Comparison of ENCODE assay signal across 8 cellular contexts in genomic region chr19:35673121-35673804, GRCh38. TPM values are rescaled to one million over a fixed set of nuclear protein-coding genes. Genes with fewer than 3 reads are reported as not detected.
DNase-seq lines count a peak whose midpoint lies in the region; ATAC-seq and TF ChIP-seq lines count a peak whose summit lies in the region.

No MANE protein-coding gene starts in this region.

- intact Hi-C loops in CD4-positive, alpha-beta memory T cell (cut with micrococcal nuclease) = no loop called here
- intact Hi-C loops in activated CD8-positive, alpha-beta T cell treated with anti-CD3 and anti-CD28 coated beads for 36 hours (cut with micrococcal nuclease) = no loop called here
- intact Hi-C loops in vagina (cut with DNase I) = no loop called here

- TF ChIP-seq CTCF in activated CD8-positive, alpha-beta T cell treated with anti-CD3 and anti-CD28 coated beads for 36 hours (IDR thresholded peaks at IDR 0.05) = no peak
- TF ChIP-seq CTCF in epithelial cell of esophagus (IDR thresholded peaks at IDR 0.05; ENCODE audit: insufficient read depth, low read depth, low read length, missing control alignments) (no peak), vagina (IDR thresholded peaks at IDR 0.05) (no peak)

- peak; percentile 15 to 63 (median 24) for DNase-seq in CD4-positive, alpha-beta memory T cell
- peak; percentile 84 for DNase-seq in activated CD8-positive, alpha-beta T cell treated with anti-CD3 and anti-CD28 coated beads for 36 hours
- peak; percentile 69 for DNase-seq in epithelial cell of esophagus (ENCODE audit: low read depth)
- peak; percentile 81 for DNase-seq in natural killer cell treated with Interleukin-12 subunit alpha and Interleukin-12 subunit beta and Interleukin-15 and Interleukin-18, amount 100 ng/mL, for 72 hours (ENCODE audit: low spot score)
- DNase-seq in vagina (ENCODE audit: extremely low spot score in 2 of 2) = no peak

- no peaks in the 10 kb centered on the region for H3K36me3 Mint-ChIP-seq in CD4-positive, alpha-beta memory T cell
- no peaks in the 10 kb centered on the region for H3K36me3 Mint-ChIP-seq in activated CD8-positive, alpha-beta T cell treated with anti-CD3 and anti-CD28 coated beads for 36 hours (ENCODE audit: low read depth)
- no peaks in the 10 kb centered on the region for H3K36me3 Mint-ChIP-seq in natural killer cell treated with Interleukin-12 subunit alpha and Interleukin-12 subunit beta and Interleukin-15 and Interleukin-18, amount 100 ng/mL, for 72 hours

- peak overlapping the region in 1 of 2 donors; percentile 12 for H3K4me3 ChIP-seq in CD4-positive, alpha-beta memory T cell (ENCODE audit: low read length in 2 of 2)
- H3K4me3 ChIP-seq in epithelial cell of esophagus (ENCODE audit: low read length) = no peak overlapping the region
- peak overlapping the region; percentile 14 for H3K4me3 ChIP-seq in vagina

- no peak for TF ChIP-seq POLR2A in vagina (IDR thresholded peaks at IDR 0.05)

- H3K27ac Mint-ChIP-seq in CD4-positive, alpha-beta memory T cell = peak overlapping the region; percentile 43 to 71 (median 58)
- H3K27ac Mint-ChIP-seq in activated CD8-positive, alpha-beta T cell treated with anti-CD3 and anti-CD28 coated beads for 36 hours = peak overlapping the region; percentile 60
- no peak overlapping the region for H3K27ac Mint-ChIP-seq in natural killer cell treated with Interleukin-12 subunit alpha and Interleukin-12 subunit beta and Interleukin-15 and Interleukin-18, amount 100 ng/mL, for 72 hours

- no peak for TF ChIP-seq RAD21 in Ishikawa (IDR thresholded peaks at IDR 0.05; ENCODE audit: low read depth)

- ATAC-seq in activated CD8-positive, alpha-beta T cell treated with anti-CD3 and anti-CD28 coated beads for 36 hours = peak; percentile 91
- peak; percentile 94 for ATAC-seq in natural killer cell treated with Interleukin-12 subunit alpha and Interleukin-12 subunit beta and Interleukin-15 and Interleukin-18, amount 100 ng/mL, for 72 hours
- ATAC-seq in HG03097 (IDR thresholded peaks at IDR 0.05; ENCODE audit: low FRiP score, unreplicated experiment) (no peak), HG03045 (IDR thresholded peaks at IDR 0.05; ENCODE audit: unreplicated experiment) (no peak)

- H3K36me3 ChIP-seq in CD4-positive, alpha-beta memory T cell (ENCODE audit: insufficient read depth, low read length) = no peaks in the 10 kb centered on the region
- H3K36me3 ChIP-seq in vagina = no peaks in the 10 kb centered on the region

- TF ChIP-seq EP300 in Ishikawa (IDR thresholded peaks at IDR 0.05; ENCODE audit: borderline replicate concordance) = no peak

- H3K27ac ChIP-seq in CD4-positive, alpha-beta memory T cell (ENCODE audit: low read depth, low read length) = no peak overlapping the region
- no peak overlapping the region for H3K27ac ChIP-seq in vagina

- POLR2A ChIA-PET in CD4-positive, alpha-beta memory T cell (lab: Charles Lee; ENCODE audit: partially characterized antibody) = interaction anchor here (0.5 to 1.4 kb wide), 5 partner anchors 11 to 257 kb away, joined by 3 to 9 read pairs (median 3); partner anchors contain the start of gene COX6B1
- POLR2A ChIA-PET in activated CD8-positive, alpha-beta T cell treated with anti-CD3 and anti-CD28 coated beads for 36 hours (lab: Charles Lee) = interaction anchor here (0.8 to 2.9 kb wide), 4 partner anchors 12 to 145 kb away, joined by 3 to 7 read pairs (median 4); partner anchors contain the start of genes COX6B1 and ETV2

- H3K9me3 ChIP-seq in CD4-positive, alpha-beta memory T cell (ENCODE audit: control insufficient read depth in 1 of 2, low read length in 2 of 2) = no peaks in the 10 kb centered on the region
- no peaks in the 10 kb centered on the region for H3K9me3 ChIP-seq in vagina

- H3K9me3 Mint-ChIP-seq in CD4-positive, alpha-beta memory T cell = peaks cover 0 to 2% (median 0%) of the 10 kb centered on the region in 8 donors
- no peaks in the 10 kb centered on the region for H3K9me3 Mint-ChIP-seq in activated CD8-positive, alpha-beta T cell treated with anti-CD3 and anti-CD28 coated beads for 36 hours
- no peaks in the 10 kb centered on the region for H3K9me3 Mint-ChIP-seq in natural killer cell treated with Interleukin-12 subunit alpha and Interleukin-12 subunit beta and Interleukin-15 and Interleukin-18, amount 100 ng/mL, for 72 hours

- H3K27me3 ChIP-seq in CD4-positive, alpha-beta memory T cell (ENCODE audit: insufficient read depth, low read length) = no peaks in the 10 kb centered on the region
- no peaks in the 10 kb centered on the region for H3K27me3 ChIP-seq in vagina

- peaks cover 16 to 19% of the 10 kb centered on the region in 2 donors for H3K27me3 Mint-ChIP-seq in CD4-positive, alpha-beta memory T cell
- peaks cover 26% of the 10 kb centered on the region for H3K27me3 Mint-ChIP-seq in activated CD8-positive, alpha-beta T cell treated with anti-CD3 and anti-CD28 coated beads for 36 hours
- peaks cover 35 to 52% of the 10 kb centered on the region in 2 donors for H3K27me3 Mint-ChIP-seq in natural killer cell treated with Interleukin-12 subunit alpha and Interleukin-12 subunit beta and Interleukin-15 and Interleukin-18, amount 100 ng/mL, for 72 hours

- H3K4me3 Mint-ChIP-seq in CD4-positive, alpha-beta memory T cell = peak overlapping the region; percentile 75 to 87 (median 78)
- peak overlapping the region; percentile 56 for H3K4me3 Mint-ChIP-seq in activated CD8-positive, alpha-beta T cell treated with anti-CD3 and anti-CD28 coated beads for 36 hours
- H3K4me3 Mint-ChIP-seq in natural killer cell treated with Interleukin-12 subunit alpha and Interleukin-12 subunit beta and Interleukin-15 and Interleukin-18, amount 100 ng/mL, for 72 hours = peak overlapping the region; percentile 71

- CTCF ChIA-PET in CD4-positive, alpha-beta memory T cell (lab: Charles Lee; ENCODE audit: partially characterized antibody) = interaction anchor here (0.8 to 1.5 kb wide), 6 partner anchors 19 to 320 kb away, joined by 3 to 6 read pairs (median 3); partner anchors contain the start of gene COX6B1
- CTCF ChIA-PET in activated CD8-positive, alpha-beta T cell treated with anti-CD3 and anti-CD28 coated beads for 36 hours (lab: Charles Lee) = interaction anchor here (0.7 to 1.5 kb wide), 3 partner anchors 13 to 147 kb away, joined by 3 to 4 read pairs (median 3); partner anchors contain the start of gene COX6B1

- H3K4me1 Mint-ChIP-seq in CD4-positive, alpha-beta memory T cell = peaks cover 7 to 10% (median 9%) of the 10 kb centered on the region in 4 donors
- peaks cover 8% of the 10 kb centered on the region for H3K4me1 Mint-ChIP-seq in activated CD8-positive, alpha-beta T cell treated with anti-CD3 and anti-CD28 coated beads for 36 hours (ENCODE audit: low read depth)
- H3K4me1 Mint-ChIP-seq in natural killer cell treated with Interleukin-12 subunit alpha and Interleukin-12 subunit beta and Interleukin-15 and Interleukin-18, amount 100 ng/mL, for 72 hours (ENCODE audit: low read depth in 2 of 2) = peaks cover 10 to 12% of the 10 kb centered on the region in 2 donors

- H3K4me1 ChIP-seq in CD4-positive, alpha-beta memory T cell (ENCODE audit: insufficient read depth, low read length) = peaks cover 3% of the 10 kb centered on the region
- H3K4me1 ChIP-seq in vagina = no peaks in the 10 kb centered on the region

TF ChIP-seq in Ishikawa, 13 proteins besides CTCF, POLR2A, EP300 and RAD21:
- TF ChIP-seq USF1 (IDR thresholded peaks at IDR 0.05) = no peak
- peak; percentile 57; the same call in 1 of the 2 replicates for TF ChIP-seq ZBTB7A (IDR thresholded peaks at IDR 0.05; ENCODE audit: low read depth)

RNA-seq across cellular contexts. Expression of gene UPK1A, which starts 6.9 kb away (rescaled TPM):
- total RNA-seq in CD4-positive, alpha-beta memory T cell = under 1 TPM; 0.55 to 0.72 TPM
- not detected for polyA plus RNA-seq in CD4-positive, alpha-beta memory T cell
- 1 to 10 TPM; 1.8 to 2.2 TPM for total RNA-seq in activated CD8-positive, alpha-beta T cell treated with anti-CD3 and anti-CD28 coated beads for 36 hours
- under 1 TPM; 0.38 to 0.70 TPM for total RNA-seq in natural killer cell treated with Interleukin-12 subunit alpha and Interleukin-12 subunit beta and Interleukin-15 and Interleukin-18, amount 100 ng/mL, for 72 hours
- 9.1 TPM for total RNA-seq in vagina

RNA-seq across cellular contexts. Expression of gene COX6B1, which starts 25.1 kb away (rescaled TPM):
- total RNA-seq in CD4-positive, alpha-beta memory T cell = 100 to 1,000 TPM; 212 to 250 TPM
- polyA plus RNA-seq in CD4-positive, alpha-beta memory T cell = 100 to 1,000 TPM; 747 to 810 TPM
- total RNA-seq in activated CD8-positive, alpha-beta T cell treated with anti-CD3 and anti-CD28 coated beads for 36 hours = 100 to 1,000 TPM; 432 to 437 TPM
- total RNA-seq in natural killer cell treated with Interleukin-12 subunit alpha and Interleukin-12 subunit beta and Interleukin-15 and Interleukin-18, amount 100 ng/mL, for 72 hours = 100 to 1,000 TPM; 363 to 400 TPM
- 265 TPM for total RNA-seq in vagina

RNA-seq across cellular contexts. Expression of gene ZBTB32, which starts 31.1 kb away (rescaled TPM):
- total RNA-seq in CD4-positive, alpha-beta memory T cell = under 1 TPM; 0.49 to 0.50 TPM
- polyA plus RNA-seq in CD4-positive, alpha-beta memory T cell = under 1 TPM in 1 of 2 donors, not detected in 1; 0.45 TPM
- 100 to 1,000 TPM; 410 to 420 TPM for total RNA-seq in activated CD8-positive, alpha-beta T cell treated with anti-CD3 and anti-CD28 coated beads for 36 hours
- total RNA-seq in natural killer cell treated with Interleukin-12 subunit alpha and Interleukin-12 subunit beta and Interleukin-15 and Interleukin-18, amount 100 ng/mL, for 72 hours = 100 to 1,000 TPM; 191 to 295 TPM
- not detected for total RNA-seq in vagina

RNA-seq across cellular contexts. Expression of gene ETV2, which starts 31.7 kb away (rescaled TPM):
- 1 to 10 TPM in 1 of 2 experiments, not detected in 1; 1.3 TPM for total RNA-seq in CD4-positive, alpha-beta memory T cell
- polyA plus RNA-seq in CD4-positive, alpha-beta memory T cell = 1 to 10 TPM; 1.1 to 1.2 TPM
- 1 to 10 TPM; 1.2 to 1.4 TPM for total RNA-seq in activated CD8-positive, alpha-beta T cell treated with anti-CD3 and anti-CD28 coated beads for 36 hours
- total RNA-seq in natural killer cell treated with Interleukin-12 subunit alpha and Interleukin-12 subunit beta and Interleukin-15 and Interleukin-18, amount 100 ng/mL, for 72 hours = 1 to 10 TPM in 1 of 2 donors, under 1 TPM in 1; 0.39 to 1.2 TPM
- total RNA-seq in vagina = not detected

RNA-seq across cellular contexts. Expression of gene RBM42, which starts 44.4 kb away (rescaled TPM):
- total RNA-seq in CD4-positive, alpha-beta memory T cell = 10 to 100 TPM; 53.0 to 55.8 TPM
- 10 to 100 TPM; 42.9 to 61.0 TPM for polyA plus RNA-seq in CD4-positive, alpha-beta memory T cell
- 10 to 100 TPM; 82.9 to 95.2 TPM for total RNA-seq in activated CD8-positive, alpha-beta T cell treated with anti-CD3 and anti-CD28 coated beads for 36 hours
- 100 to 1,000 TPM; 109 to 110 TPM for total RNA-seq in natural killer cell treated with Interleukin-12 subunit alpha and Interleukin-12 subunit beta and Interleukin-15 and Interleukin-18, amount 100 ng/mL, for 72 hours
- 54.3 TPM for total RNA-seq in vagina

Comparison
In these comparisons a context has a peak if more than half of its experiments do, and no peak if none do; other contexts are left out.
1. DNase-seq: peak in CD4-positive, alpha-beta memory T cell (5 of 5), activated CD8-positive, alpha-beta T cell treated with anti-CD3 and anti-CD28 coated beads for 36 hours (single experiment), epithelial cell of esophagus (single experiment) and natural killer cell treated with Interleukin-12 subunit alpha and Interleukin-12 subunit beta and Interleukin-15 and Interleukin-18, amount 100 ng/mL, for 72 hours (single experiment); none in vagina (0 of 2).
2. H3K27ac Mint-ChIP-seq: peak in CD4-positive, alpha-beta memory T cell (7 of 7) and activated CD8-positive, alpha-beta T cell treated with anti-CD3 and anti-CD28 coated beads for 36 hours (single experiment); none in natural killer cell treated with Interleukin-12 subunit alpha and Interleukin-12 subunit beta and Interleukin-15 and Interleukin-18, amount 100 ng/mL, for 72 hours (0 of 2).
3. ATAC-seq: peak in activated CD8-positive, alpha-beta T cell treated with anti-CD3 and anti-CD28 coated beads for 36 hours (single experiment) and natural killer cell treated with Interleukin-12 subunit alpha and Interleukin-12 subunit beta and Interleukin-15 and Interleukin-18, amount 100 ng/mL, for 72 hours (2 of 2); none in HG03097 (single experiment) and HG03045 (single experiment).
4. RNA of gene ZBTB32, which starts 31.1 kb away (total RNA-seq): 410 to 420 TPM in activated CD8-positive, alpha-beta T cell treated with anti-CD3 and anti-CD28 coated beads for 36 hours and 191 to 295 TPM in natural killer cell treated with Interleukin-12 subunit alpha and Interleukin-12 subunit beta and Interleukin-15 and Interleukin-18, amount 100 ng/mL, for 72 hours; 0.49 to 0.50 TPM in CD4-positive, alpha-beta memory T cell and not detected in vagina (single experiment); every median in the first group is over 100 times any median in the second.
5. Peak in every context shown above with its lines, with median percentiles within 50 percentile points of each other: H3K4me3 Mint-ChIP-seq.